Comparison of ENCODE assay signal across 8 cellular contexts in the genomic region with DNA sequence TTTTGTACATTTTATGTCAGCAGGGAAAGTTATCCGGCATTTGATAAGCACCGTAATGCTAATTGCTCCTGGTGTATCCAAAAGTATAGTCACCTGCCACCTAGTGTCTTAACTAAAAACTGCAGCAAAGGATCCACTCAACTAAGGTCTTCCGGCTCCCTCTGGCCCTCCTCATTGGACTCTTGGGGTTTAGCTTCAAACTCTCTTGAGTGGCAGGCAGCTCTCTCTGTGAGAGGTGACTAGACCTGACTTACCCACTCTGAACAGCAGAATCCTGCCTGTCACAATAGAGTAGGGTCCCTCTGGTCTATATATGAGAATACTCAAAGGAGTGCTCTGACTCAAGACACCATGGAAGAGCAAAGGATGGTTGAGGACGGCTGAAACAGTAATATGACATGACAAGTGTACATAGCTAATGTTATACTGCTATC.
DNase-seq lines count a peak whose midpoint lies in the region; ATAC-seq, FAIRE-seq and TF ChIP-seq lines count a peak whose summit lies in the region.

No MANE protein-coding gene starts in this region.

- 12 to 15% methylated on average over 4 of the region's 4 CpGs for WGBS in pancreas, 2 donors

- no peaks in the 10 kb centered on the region for H3K9me3 ChIP-seq in OCI-LY7 (ENCODE audit: low read length)
- no peaks in the 10 kb centered on the region for H3K9me3 ChIP-seq in pancreas

- peak; percentile 81 for ATAC-seq in GM21423 (IDR thresholded peaks at IDR 0.05; ENCODE audit: unreplicated experiment)
- ATAC-seq in activated T-cell treated with anti-CD3 and anti-CD28 coated beads, Interleukin-2, amount 50 U/mL, for 72 hours (replicated peaks in 1 of 2), result peak; percentile 65
- ATAC-seq in pancreas, result peak; percentile 87 to 98 (median 92)
- no peak for ATAC-seq in HG03521 (IDR thresholded peaks at IDR 0.05; ENCODE audit: unreplicated experiment)

- H3K27me3 ChIP-seq in pancreas, result no peaks in the 10 kb centered on the region

- CTCF ChIA-PET in OCI-LY7 (lab: Charles Lee; ENCODE audit: unreplicated experiment), result interaction anchor here (3.2 kb wide), 1 partner anchor 257 kb away, joined by 12 read pairs; no protein-coding TSS in a partner anchor

- DNase-seq in DMS53 treated with DMSO at 0.1 percent for 48 hours (lab: John Stamatoyannopoulos, UW; ENCODE audit: unreplicated experiment), result peak; percentile 87
- peak; percentile 35 for DNase-seq in HuH-7.5 (ENCODE audit: low spot score)
- peak; percentile 73 for DNase-seq in OCI-LY7 (ENCODE audit: low spot score)
- peak; percentile 51 to 70 for DNase-seq in activated T-cell treated with anti-CD3 and anti-CD28 coated beads, Interleukin-2, amount 50 U/mL, for 72 hours
- DNase-seq in foreskin fibroblast, result peak; percentile 50 to 82
- peak in 3 of 6 donors; percentile 34 to 64 (median 47) for DNase-seq in pancreas

- no peak overlapping the region for H3K4me2 ChIP-seq in OCI-LY7 (ENCODE audit: low read length)

- no peak overlapping the region for H2AFZ ChIP-seq in OCI-LY7 (ENCODE audit: low read length)

- peaks cover 10% of the 10 kb centered on the region for H3K4me1 Mint-ChIP-seq in activated T-cell treated with anti-CD3 and anti-CD28 coated beads, Interleukin-2, amount 50 U/mL, for 72 hours (ENCODE audit: low read depth)

- H3K4me3 Mint-ChIP-seq in activated T-cell treated with anti-CD3 and anti-CD28 coated beads, Interleukin-2, amount 50 U/mL, for 72 hours, result no peak overlapping the region

- no peak overlapping the region for H3K27ac Mint-ChIP-seq in activated T-cell treated with anti-CD3 and anti-CD28 coated beads, Interleukin-2, amount 50 U/mL, for 72 hours

- FAIRE-seq in pancreas (lab: Jason Lieb, UNC), result peak; percentile 60

- H3K9me2 ChIP-seq in OCI-LY7 (ENCODE audit: insufficient read depth, low read length), result no peaks in the 10 kb centered on the region

- peaks cover 16% of the 10 kb centered on the region for H3K27me3 Mint-ChIP-seq in activated T-cell treated with anti-CD3 and anti-CD28 coated beads, Interleukin-2, amount 50 U/mL, for 72 hours (ENCODE audit: low read depth)

- H3K79me2 ChIP-seq in OCI-LY7 (ENCODE audit: insufficient read depth, low read depth, low read length), result no peaks in the 10 kb centered on the region

- H3K36me3 ChIP-seq in OCI-LY7 (ENCODE audit: insufficient read depth, low read length) (no peaks in the 10 kb centered on the region), pancreas (no peaks in the 10 kb centered on the region)

- no peaks in the 10 kb centered on the region for H3K36me3 Mint-ChIP-seq in activated T-cell treated with anti-CD3 and anti-CD28 coated beads, Interleukin-2, amount 50 U/mL, for 72 hours (ENCODE audit: insufficient read depth in 2 of 2)

- intact Hi-C loops in OCI-LY7 (cut with micrococcal nuclease; ENCODE audit: unreplicated experiment) (loop anchor here (1.0 to 5.0 kb wide), 3 partner anchors 160 to 743 kb away; no protein-coding TSS in a partner anchor), pancreas (cut with DNase I) (no loop called here)

- TF ChIP-seq CTCF in OCI-LY7 (conservative IDR thresholded peaks at IDR 0.05; ENCODE audit: low read length) (peak; percentile 88), foreskin fibroblast (IDR thresholded peaks at IDR 0.05; ENCODE audit: low read depth, low read length) (peak; percentile 68), pancreas (IDR thresholded peaks at IDR 0.05) (peak; percentile 55 to 81 (median 66))

- no TSS peak for BruUV-seq in OCI-LY7 (replicated peaks; lab: Mats Ljungman, UMichigan)

- H3K27ac ChIP-seq in OCI-LY7 (ENCODE audit: low read depth, low read length, poor library complexity, severe bottlenecking), result no peak overlapping the region
- no peak overlapping the region for H3K27ac ChIP-seq in pancreas

- H3K4me3 ChIP-seq in OCI-LY7 (ENCODE audit: low read depth, low read length, poor library complexity, severe bottlenecking) (no peak overlapping the region), foreskin fibroblast (ENCODE audit: low read depth in 1 of 2, low read length in 2 of 2) (no peak overlapping the region), pancreas (no peak overlapping the region)

- POLR2A ChIA-PET in OCI-LY7 (lab: Charles Lee), result interaction anchor here (0.7 to 1.3 kb wide), 2 partner anchors 162 to 212 kb away, joined by 3 read pairs; no protein-coding TSS in a partner anchor

- H3K4me1 ChIP-seq in OCI-LY7 (ENCODE audit: insufficient read depth, low read length, poor library complexity, severe bottlenecking) (no peaks in the 10 kb centered on the region), pancreas (peaks cover 0 to 4% (median 0%) of the 10 kb centered on the region in 3 donors)

- H3K9me3 Mint-ChIP-seq in activated T-cell treated with anti-CD3 and anti-CD28 coated beads, Interleukin-2, amount 50 U/mL, for 72 hours, result no peaks in the 10 kb centered on the region

- no peaks in the 10 kb centered on the region for H4K20me1 ChIP-seq in OCI-LY7 (ENCODE audit: insufficient read depth, low read length)
